ENCODE assay signal across 9 cellular contexts in genomic region chr6:68087399-68088133, GRCh38.
DNase-seq lines count a peak whose midpoint lies in the region; ATAC-seq and TF ChIP-seq lines count a peak whose summit lies in the region.
"Had no signal": no experiment of that assay in that cellular context is flagged by ENCODE, and none has a peak within 500 bp of the region (broad histone marks: within the 10 kb centered on the region; RNA-seq: fewer than 3 reads in every experiment).

No MANE protein-coding gene starts in this region.

- no peak for TF ChIP-seq CTCF in lung (IDR thresholded peaks at IDR 0.05; ENCODE audit: control extremely low read depth, extremely low read depth)

- H3K27me3 ChIP-seq in MG63 (no peaks in the 10 kb centered on the region), lung (ENCODE audit: control insufficient read depth, insufficient read depth) (no peaks in the 10 kb centered on the region)
- H3K27me3 ChIP-seq: colonic mucosa had no signal

- no peaks in the 10 kb centered on the region for H3K4me1 ChIP-seq in lung (ENCODE audit: control insufficient read depth in 2 of 2, insufficient read depth in 2 of 2, low read length in 2 of 2)
- H3K4me1 ChIP-seq: colonic mucosa had no signal

- 86 to 88% methylated on average over 1 of the region's 1 CpG for WGBS in lung, 2 donors

- H3K4me3 ChIP-seq in MG63 (peak overlapping the region; percentile 22), lung (no peak overlapping the region)
- H3K4me3 ChIP-seq: colonic mucosa had no signal

- H3K36me3 ChIP-seq in MG63 (no peaks in the 10 kb centered on the region), lung (ENCODE audit: control insufficient read depth in 2 of 2, insufficient read depth in 2 of 2, low read length in 2 of 2) (no peaks in the 10 kb centered on the region)
- H3K36me3 ChIP-seq: colonic mucosa had no signal

- ATAC-seq in GM18870 (IDR thresholded peaks at IDR 0.05; ENCODE audit: unreplicated experiment) (peak; percentile 80), HG02678 (IDR thresholded peaks at IDR 0.05; ENCODE audit: unreplicated experiment) (peak; percentile 87), lung (ENCODE audit: insufficient read depth, low FRiP score) (peak; percentile 19)

- DNase-seq in MG63 (no peak), lung (ENCODE audit: low spot score) (no peak), NCI-H748 treated with DMSO at 0.1 percent for 48 hours (lab: John Stamatoyannopoulos, UW) (no peak), iPS-NIHi7 (ENCODE audit: extremely low spot score) (no peak), hypothalamus (lab: John Stamatoyannopoulos, UW) (no peak), NCI-H226 (no peak)
- DNase-seq: colonic mucosa had no signal

- H3K27ac ChIP-seq in lung (ENCODE audit: low read depth in 1 of 2, low read length in 1 of 2): no peak overlapping the region
- H3K27ac ChIP-seq: colonic mucosa had no signal

- no peaks in the 10 kb centered on the region for H3K9me3 ChIP-seq in MG63
- peaks cover 0 to 2% of the 10 kb centered on the region in 2 donors for H3K9me3 ChIP-seq in lung (ENCODE audit: control insufficient read depth in 2 of 2, insufficient read depth in 1 of 2, low read length in 1 of 2)
- H3K9me3 ChIP-seq: colonic mucosa had no signal

Comparison
In these comparisons a context has a peak if more than half of its experiments do, and no peak if none do; other contexts are left out.
1. ATAC-seq: peak in every context shown above with its lines; median percentile 87 in HG02678; 80 in GM18870; 19 in lung.